ENCODE assay signal across 13 cellular contexts in genomic region chr3:147394168-147394941, GRCh38. TPM values are rescaled to one million over a fixed set of nuclear protein-coding genes. Genes with fewer than 3 reads are reported as not detected.
DNase-seq lines count a peak whose midpoint lies in the region; ATAC-seq and TF ChIP-seq lines count a peak whose summit lies in the region.
"Had no signal": no experiment of that assay in that cellular context is flagged by ENCODE, and none has a peak within 500 bp of the region (broad histone marks: within the 10 kb centered on the region; RNA-seq: fewer than 3 reads in every experiment).

No MANE protein-coding gene starts in this region.

- no peak for TF ChIP-seq CTCF in right lobe of liver (IDR thresholded peaks at IDR 0.05)
- TF ChIP-seq CTCF in ovary (IDR thresholded peaks at IDR 0.05) = no peak
- no peak for TF ChIP-seq CTCF in spleen (IDR thresholded peaks at IDR 0.05 in 8 of 11, conservative IDR thresholded peaks at IDR 0.05 in 3 of 11)

- H3K4me3 ChIP-seq in right lobe of liver (peak overlapping the region; percentile 47 to 69 (median 53)), subcutaneous abdominal adipose tissue (ENCODE audit: low read depth in 1 of 5, low read length in 5 of 5) (peak overlapping the region; percentile 25 to 70 (median 61)), ovary (no peak overlapping the region), spleen (peak overlapping the region in 3 of 8 donors; percentile 33 to 59 (median 35))
- H3K4me3 ChIP-seq: BLaER1 had no signal

- intact Hi-C loops in right lobe of liver (cut with DNase I) = no loop called here
- intact Hi-C loops in ovary (cut with DNase I) = no loop called here
- intact Hi-C loops in spleen (cut with DNase I; ENCODE audit: low total_unique reads) = no loop called here

- H3K4me3 Mint-ChIP-seq in activated CD8-positive, alpha-beta memory T cell treated with anti-CD3 and anti-CD28 coated beads, Interleukin-2, amount 10 ng/mL, durations not matched to agents 7 days and 5 days = no peak overlapping the region
- peak overlapping the region; percentile 42 for H3K4me3 Mint-ChIP-seq in activated naive CD8-positive, alpha-beta T cell treated with anti-CD3 and anti-CD28 coated beads, Interleukin-2, amount 10 ng/mL, durations not matched to agents 7 days and 5 days
- H3K4me3 Mint-ChIP-seq: central memory CD8-positive, alpha-beta T cell had no signal

- H3K36me3 Mint-ChIP-seq in activated CD8-positive, alpha-beta memory T cell treated with anti-CD3 and anti-CD28 coated beads, Interleukin-2, amount 10 ng/mL, durations not matched to agents 7 days and 5 days = peaks cover 4% of the 10 kb centered on the region
- H3K36me3 Mint-ChIP-seq in activated naive CD8-positive, alpha-beta T cell treated with anti-CD3 and anti-CD28 coated beads, Interleukin-2, amount 10 ng/mL, durations not matched to agents 7 days and 5 days = peaks cover 5% of the 10 kb centered on the region

- no peak for TF ChIP-seq EP300 in ovary (IDR thresholded peaks at IDR 0.05)

- H3K27ac ChIP-seq in right lobe of liver (peak overlapping the region in 2 of 3 donors; percentile 82 to 93), subcutaneous abdominal adipose tissue (ENCODE audit: low read depth, low read length) (no peak overlapping the region), ovary (no peak overlapping the region), spleen (no peak overlapping the region)
- H3K27ac ChIP-seq: BLaER1 had no signal

- H3K27me3 ChIP-seq in right lobe of liver (peaks cover 1 to 15% of the 10 kb centered on the region in 2 donors), subcutaneous abdominal adipose tissue (ENCODE audit: control insufficient read depth in 5 of 5, insufficient read depth in 4 of 5, low read length in 5 of 5) (peaks cover 52 to 92% (median 81%) of the 10 kb centered on the region in 5 donors), ovary (no peaks in the 10 kb centered on the region), spleen (replicated peaks in 1 of 7) (peaks cover 15 to 100% (median 98%) of the 10 kb centered on the region in 7 donors)

- POLR2A ChIA-PET in activated naive CD8-positive, alpha-beta T cell treated with anti-CD3 and anti-CD28 coated beads, Interleukin-2, amount 10 ng/mL, durations not matched to agents 7 days and 5 days (lab: Charles Lee) = no interaction called here

- no peak for TF ChIP-seq POLR2A in right lobe of liver (IDR thresholded peaks at IDR 0.05)
- no peak for TF ChIP-seq POLR2A in ovary (IDR thresholded peaks at IDR 0.05)
- no peak for TF ChIP-seq POLR2A in spleen (IDR thresholded peaks at IDR 0.05)

- H3K27me3 Mint-ChIP-seq in activated CD8-positive, alpha-beta memory T cell treated with anti-CD3 and anti-CD28 coated beads, Interleukin-2, amount 10 ng/mL, durations not matched to agents 7 days and 5 days = peaks cover 80% of the 10 kb centered on the region
- H3K27me3 Mint-ChIP-seq in activated naive CD8-positive, alpha-beta T cell treated with anti-CD3 and anti-CD28 coated beads, Interleukin-2, amount 10 ng/mL, durations not matched to agents 7 days and 5 days = peaks cover 71% of the 10 kb centered on the region

- H3K9ac ChIP-seq in subcutaneous abdominal adipose tissue (ENCODE audit: low read length in 5 of 5) = no peak overlapping the region
- H3K9ac ChIP-seq: BLaER1 had no signal

- H3K9me3 Mint-ChIP-seq in activated CD8-positive, alpha-beta memory T cell treated with anti-CD3 and anti-CD28 coated beads, Interleukin-2, amount 10 ng/mL, durations not matched to agents 7 days and 5 days (ENCODE audit: low read depth) = no peaks in the 10 kb centered on the region
- peaks cover 2% of the 10 kb centered on the region for H3K9me3 Mint-ChIP-seq in activated naive CD8-positive, alpha-beta T cell treated with anti-CD3 and anti-CD28 coated beads, Interleukin-2, amount 10 ng/mL, durations not matched to agents 7 days and 5 days
- H3K9me3 Mint-ChIP-seq: central memory CD8-positive, alpha-beta T cell had no signal

- CTCF ChIA-PET in activated CD8-positive, alpha-beta memory T cell treated with anti-CD3 and anti-CD28 coated beads, Interleukin-2, amount 10 ng/mL, durations not matched to agents 7 days and 5 days (lab: Charles Lee) = interaction anchor here (0.6 kb wide), 1 partner anchor 12 kb away, joined by 4 read pairs; no protein-coding TSS in a partner anchor

- no peaks in the 10 kb centered on the region for H3K4me1 Mint-ChIP-seq in activated CD8-positive, alpha-beta memory T cell treated with anti-CD3 and anti-CD28 coated beads, Interleukin-2, amount 10 ng/mL, durations not matched to agents 7 days and 5 days
- H3K4me1 Mint-ChIP-seq in activated naive CD8-positive, alpha-beta T cell treated with anti-CD3 and anti-CD28 coated beads, Interleukin-2, amount 10 ng/mL, durations not matched to agents 7 days and 5 days = peaks cover 2% of the 10 kb centered on the region
- H3K4me1 Mint-ChIP-seq: central memory CD8-positive, alpha-beta T cell had no signal

- H3K36me3 ChIP-seq in right lobe of liver (no peaks in the 10 kb centered on the region), subcutaneous abdominal adipose tissue (ENCODE audit: control insufficient read depth in 5 of 5, insufficient read depth in 5 of 5, low read length in 5 of 5) (no peaks in the 10 kb centered on the region), ovary (no peaks in the 10 kb centered on the region), spleen (no peaks in the 10 kb centered on the region)
- H3K36me3 ChIP-seq: BLaER1 had no signal

- peak overlapping the region; percentile 68 for H3K27ac Mint-ChIP-seq in activated CD8-positive, alpha-beta memory T cell treated with anti-CD3 and anti-CD28 coated beads, Interleukin-2, amount 10 ng/mL, durations not matched to agents 7 days and 5 days
- peak overlapping the region; percentile 68 for H3K27ac Mint-ChIP-seq in activated naive CD8-positive, alpha-beta T cell treated with anti-CD3 and anti-CD28 coated beads, Interleukin-2, amount 10 ng/mL, durations not matched to agents 7 days and 5 days

- WGBS in right lobe of liver (ENCODE audit: insufficient coverage, low coverage, low lambda C conversion rate, missing lambda C conversion rate) = 6% methylated on average over 28 of the region's 29 CpGs
- 9 to 12% (median 9%) methylated on average over 29 of the region's 29 CpGs for WGBS in ovary, 3 donors
- WGBS in spleen, 5 donors = 6 to 15% (median 8%) methylated on average over 29 of the region's 29 CpGs

- ATAC-seq in activated CD8-positive, alpha-beta memory T cell treated with anti-CD3 and anti-CD28 coated beads, Interleukin-2, amount 10 ng/mL, durations not matched to agents 7 days and 5 days = no peak
- no peak for ATAC-seq in activated naive CD8-positive, alpha-beta T cell treated with anti-CD3 and anti-CD28 coated beads, Interleukin-2, amount 10 ng/mL, durations not matched to agents 7 days and 5 days (ENCODE audit: low read depth)
- ATAC-seq in right lobe of liver = peak; percentile 46 to 72 (median 63)

- H3K4me1 ChIP-seq in right lobe of liver = peaks cover 0 to 16% (median 0%) of the 10 kb centered on the region in 4 donors
- peaks cover 0 to 57% (median 47%) of the 10 kb centered on the region in 5 donors for H3K4me1 ChIP-seq in subcutaneous abdominal adipose tissue (ENCODE audit: control insufficient read depth in 5 of 5, insufficient read depth in 5 of 5, low read length in 5 of 5)
- peaks cover 3% of the 10 kb centered on the region for H3K4me1 ChIP-seq in ovary (ENCODE audit: insufficient read depth)
- H3K4me1 ChIP-seq in spleen = peaks cover 0 to 36% (median 16%) of the 10 kb centered on the region in 6 donors
- H3K4me1 ChIP-seq: BLaER1 had no signal

- DNase-seq in activated CD8-positive, alpha-beta memory T cell treated with anti-CD3 and anti-CD28 coated beads, Interleukin-2, amount 10 ng/mL, durations not matched to agents 7 days and 5 days = no peak
- no peak for DNase-seq in activated CD8-positive, alpha-beta memory T cell treated with anti-CD3 and anti-CD28 coated beads, Interleukin-2, amount 50 U/mL, for 4 hours
- DNase-seq in activated naive CD8-positive, alpha-beta T cell treated with anti-CD3 and anti-CD28 coated beads, Interleukin-2, amount 10 ng/mL, durations not matched to agents 7 days and 5 days = no peak
- DNase-seq in right lobe of liver (peak in 2 of 3 donors; percentile 51 to 84), CD1c-positive myeloid dendritic cell (ENCODE audit: extremely low spot score) (no peak), ovary (no peak), spleen (no peak)
- DNase-seq: foreskin melanocyte, MV-4-11 had no signal

- H3K9me3 ChIP-seq in right lobe of liver (no peaks in the 10 kb centered on the region), subcutaneous abdominal adipose tissue (ENCODE audit: control insufficient read depth in 5 of 5, low read length in 5 of 5) (peaks cover 0 to 9% (median 0%) of the 10 kb centered on the region in 5 donors), ovary (peaks cover 0 to 15% of the 10 kb centered on the region in 2 donors), spleen (peaks cover 0 to 69% (median 0%) of the 10 kb centered on the region in 8 donors)

RNA-seq across cellular contexts. Expression of gene ZIC4, which starts 12.0 kb away (rescaled TPM):
- not detected for total RNA-seq in activated CD8-positive, alpha-beta memory T cell treated with anti-CD3 and anti-CD28 coated beads, Interleukin-2, amount 10 ng/mL, durations not matched to agents 7 days and 5 days
- not detected for total RNA-seq in activated naive CD8-positive, alpha-beta T cell treated with anti-CD3 and anti-CD28 coated beads, Interleukin-2, amount 10 ng/mL, durations not matched to agents 7 days and 5 days
- under 1 TPM in 3 of 6 experiments, not detected in 3; 0.04 to 0.28 (median 0.12) TPM for total RNA-seq in right lobe of liver
- not detected for total RNA-seq in ovary
- not detected for polyA plus RNA-seq in ovary
- total RNA-seq in spleen = not detected
- not detected for polyA plus RNA-seq in spleen
- total RNA-seq: mononuclear cell had no signal

RNA-seq across cellular contexts. Expression of gene ZIC1, which starts 14.8 kb away (rescaled TPM):
- not detected for total RNA-seq in activated CD8-positive, alpha-beta memory T cell treated with anti-CD3 and anti-CD28 coated beads, Interleukin-2, amount 10 ng/mL, durations not matched to agents 7 days and 5 days
- total RNA-seq in activated naive CD8-positive, alpha-beta T cell treated with anti-CD3 and anti-CD28 coated beads, Interleukin-2, amount 10 ng/mL, durations not matched to agents 7 days and 5 days = not detected
- total RNA-seq in right lobe of liver = 10 to 100 TPM in 3 of 6 experiments, 1 to 10 TPM in 3; 1.1 to 14.6 (median 9.6) TPM
- total RNA-seq in ovary = under 1 TPM in 3 of 7 donors, not detected in 4; 0.05 to 0.45 (median 0.18) TPM
- under 1 TPM in 1 of 2 donors, not detected in 1; 0.10 TPM for polyA plus RNA-seq in ovary
- not detected for total RNA-seq in spleen
- not detected for polyA plus RNA-seq in spleen
- total RNA-seq: mononuclear cell had no signal

Comparison
In these comparisons a context has a peak if more than half of its experiments do, and no peak if none do; other contexts are left out.
1. ATAC-seq: peak in right lobe of liver (4 of 4); none in activated CD8-positive, alpha-beta memory T cell treated with anti-CD3 and anti-CD28 coated beads, Interleukin-2, amount 10 ng/mL, durations not matched to agents 7 days and 5 days (single experiment) and activated naive CD8-positive, alpha-beta T cell treated with anti-CD3 and anti-CD28 coated beads, Interleukin-2, amount 10 ng/mL, durations not matched to agents 7 days and 5 days (single experiment).
2. DNase-seq: peak in right lobe of liver (2 of 3); none in activated CD8-positive, alpha-beta memory T cell treated with anti-CD3 and anti-CD28 coated beads, Interleukin-2, amount 10 ng/mL, durations not matched to agents 7 days and 5 days (single experiment), activated CD8-positive, alpha-beta memory T cell treated with anti-CD3 and anti-CD28 coated beads, Interleukin-2, amount 50 U/mL, for 4 hours (single experiment), activated naive CD8-positive, alpha-beta T cell treated with anti-CD3 and anti-CD28 coated beads, Interleukin-2, amount 10 ng/mL, durations not matched to agents 7 days and 5 days (single experiment), CD1c-positive myeloid dendritic cell (single experiment), ovary (0 of 5) and spleen (single experiment).
3. H3K27ac ChIP-seq: peak in right lobe of liver (2 of 3); none in subcutaneous abdominal adipose tissue (single experiment), ovary (0 of 2) and spleen (0 of 8).